ENCODE assay signal across 13 cellular contexts in the genomic region with DNA sequence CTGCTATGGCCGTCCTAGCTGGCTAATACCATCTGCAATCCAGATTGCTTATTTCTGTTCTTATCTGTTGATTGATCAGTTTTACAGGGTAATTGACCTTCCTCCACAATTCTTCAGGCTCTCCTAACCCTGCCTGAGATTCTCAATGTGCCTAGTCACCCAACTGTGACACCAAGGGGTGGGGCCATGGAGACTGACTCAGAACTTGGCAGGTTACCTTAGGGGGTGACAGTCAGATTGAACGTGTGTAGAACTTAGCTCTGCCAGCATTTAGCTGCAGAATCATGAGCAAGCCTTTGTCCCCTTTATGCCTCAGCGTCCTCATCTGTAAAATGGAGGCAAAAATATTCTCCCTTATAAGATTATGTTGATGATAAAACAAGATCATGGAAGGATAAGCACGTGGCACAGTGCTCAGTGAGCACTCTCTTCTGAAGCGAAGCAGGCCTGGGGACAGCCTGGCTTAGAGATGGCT. TPM values are rescaled to one million over a fixed set of nuclear protein-coding genes. Genes with fewer than 3 reads are reported as not detected.
DNase-seq lines count a peak whose midpoint lies in the region; ATAC-seq and TF ChIP-seq lines count a peak whose summit lies in the region.
"Had no signal": no experiment of that assay in that cellular context is flagged by ENCODE, and none has a peak within 500 bp of the region (broad histone marks: within the 10 kb centered on the region; RNA-seq: fewer than 3 reads in every experiment).

No MANE protein-coding gene starts in this region.

- intact Hi-C loops in sciatic nerve (cut with DNase I), result no loop called here

- peaks cover 42% of the 10 kb centered on the region for H3K27me3 Mint-ChIP-seq in stimulated activated naive CD8-positive, alpha-beta T cell treated with anti-CD3 and anti-CD28 coated beads, Interleukin-15, amount 100 ng/mL, for 72 hours

- H3K27me3 ChIP-seq in fibroblast of lung (ENCODE audit: control insufficient read depth, insufficient read depth, low read length), result no peaks in the 10 kb centered on the region
- H3K27me3 ChIP-seq in smooth muscle cell (ENCODE audit: low read depth), result peaks cover 27% of the 10 kb centered on the region

- H3K4me1 ChIP-seq in fibroblast of lung (ENCODE audit: control insufficient read depth, extremely low read depth, insufficient read depth, low read length) (peaks cover 14% of the 10 kb centered on the region), smooth muscle cell (ENCODE audit: low read depth) (no peaks in the 10 kb centered on the region)

- H3K4me2 ChIP-seq in fibroblast of lung (ENCODE audit: extremely low read depth, insufficient read depth, low read length) (peak overlapping the region; percentile 13), smooth muscle cell (no peak overlapping the region)

- no peak overlapping the region for H3K9ac ChIP-seq in fibroblast of lung (ENCODE audit: insufficient read depth, low read length)
- H3K9ac ChIP-seq in smooth muscle cell (ENCODE audit: low read depth), result no peak overlapping the region

- no peak overlapping the region for H3K4me3 Mint-ChIP-seq in stimulated activated naive CD8-positive, alpha-beta T cell treated with anti-CD3 and anti-CD28 coated beads, Interleukin-15, amount 100 ng/mL, for 72 hours
- H3K4me3 Mint-ChIP-seq: CD4-positive, alpha-beta memory T cell; stimulated activated naive CD8-positive, alpha-beta T cell treated with anti-CD3 and anti-CD28 coated beads, Interleukin-15, Interleukin-2, amounts not matched to agents 100 ng/mL and 50 ng/mL, for 24 hours had no signal

- no peak overlapping the region for H2AFZ ChIP-seq in fibroblast of lung (ENCODE audit: low read length)
- no peak overlapping the region for H2AFZ ChIP-seq in smooth muscle cell (ENCODE audit: low read depth)

- no peak overlapping the region for H3K4me3 ChIP-seq in fibroblast of lung (replicated peaks in 1 of 4; ENCODE audit: control extremely low read depth in 1 of 4, insufficient read depth in 1 of 4, low read depth in 3 of 4, low read length in 4 of 4)
- no peak overlapping the region for H3K4me3 ChIP-seq in smooth muscle cell

- no peak overlapping the region for H3K27ac ChIP-seq in fibroblast of lung (ENCODE audit: insufficient read depth, low read length)
- H3K27ac ChIP-seq in substantia nigra (ENCODE audit: low read depth, low read length, poor library complexity, severe bottlenecking), result no peak overlapping the region
- H3K27ac ChIP-seq in smooth muscle cell (ENCODE audit: low read depth), result no peak overlapping the region

- whole genome bisulfite sequencing in smooth muscle cell (ENCODE audit: low lambda C conversion rate), result 64% methylated on average over 5 of the region's 5 CpGs

- TF ChIP-seq CTCF in fibroblast of lung (conservative IDR thresholded peaks at IDR 0.05 in 1 of 2, IDR thresholded peaks at IDR 0.05 in 1 of 2; ENCODE audit: low read depth in 1 of 2, low read length in 2 of 2) (no peak), smooth muscle cell (IDR thresholded peaks at IDR 0.05; ENCODE audit: borderline replicate concordance, insufficient read depth, poor library complexity, severe bottlenecking) (no peak)

- ATAC-seq in stimulated activated naive CD8-positive, alpha-beta T cell treated with anti-CD3 and anti-CD28 coated beads, Interleukin-15, Interleukin-2, amounts not matched to agents 100 U/mL and 50 U/mL, for 24 hours, result peak; percentile 45
- no peak for ATAC-seq in stimulated activated naive CD8-positive, alpha-beta T cell treated with anti-CD3 and anti-CD28 coated beads, Interleukin-15, amount 100 ng/mL, for 72 hours
- ATAC-seq in sciatic nerve, result no peak

- H3K79me2 ChIP-seq in fibroblast of lung (ENCODE audit: control insufficient read depth, insufficient read depth, low read length) (no peaks in the 10 kb centered on the region), smooth muscle cell (ENCODE audit: low read depth) (no peaks in the 10 kb centered on the region)

- H3K27ac Mint-ChIP-seq in stimulated activated naive CD8-positive, alpha-beta T cell treated with anti-CD3 and anti-CD28 coated beads, Interleukin-15, amount 100 ng/mL, for 72 hours, result no peak overlapping the region
- H3K27ac Mint-ChIP-seq: CD4-positive, alpha-beta memory T cell; stimulated activated naive CD8-positive, alpha-beta T cell treated with anti-CD3 and anti-CD28 coated beads, Interleukin-15, Interleukin-2, amounts not matched to agents 100 ng/mL and 50 ng/mL, for 24 hours had no signal

- H3K9me3 ChIP-seq in fibroblast of lung (ENCODE audit: control insufficient read depth, insufficient read depth, low read depth, low read length) (no peaks in the 10 kb centered on the region), smooth muscle cell (replicated peaks; ENCODE audit: low read depth) (no peaks in the 10 kb centered on the region)

- H3K9me3 Mint-ChIP-seq in stimulated activated naive CD8-positive, alpha-beta T cell treated with anti-CD3 and anti-CD28 coated beads, Interleukin-15, amount 100 ng/mL, for 72 hours, result no peaks in the 10 kb centered on the region
- H3K9me3 Mint-ChIP-seq: stimulated activated naive CD8-positive, alpha-beta T cell treated with anti-CD3 and anti-CD28 coated beads, Interleukin-15, Interleukin-2, amounts not matched to agents 100 ng/mL and 50 ng/mL, for 24 hours had no signal

- no peaks in the 10 kb centered on the region for H4K20me1 ChIP-seq in fibroblast of lung (ENCODE audit: control insufficient read depth, extremely low read depth, insufficient read depth, low read length)
- no peaks in the 10 kb centered on the region for H4K20me1 ChIP-seq in smooth muscle cell (ENCODE audit: low read depth)

- H3K4me1 Mint-ChIP-seq in stimulated activated naive CD8-positive, alpha-beta T cell treated with anti-CD3 and anti-CD28 coated beads, Interleukin-15, amount 100 ng/mL, for 72 hours, result no peaks in the 10 kb centered on the region
- H3K4me1 Mint-ChIP-seq: CD4-positive, alpha-beta memory T cell had no signal

- no peaks in the 10 kb centered on the region for H3K36me3 ChIP-seq in fibroblast of lung (ENCODE audit: control insufficient read depth, insufficient read depth, low read length)
- no peaks in the 10 kb centered on the region for H3K36me3 ChIP-seq in smooth muscle cell (ENCODE audit: low read depth)

- no peaks in the 10 kb centered on the region for H3F3A ChIP-seq in smooth muscle cell (ENCODE audit: low read depth)

- no peak for DNase-seq in stimulated activated naive CD8-positive, alpha-beta T cell treated with anti-CD3 and anti-CD28 coated beads, Interleukin-15, Interleukin-2, amounts not matched to agents 100 U/mL and 50 U/mL, for 24 hours
- no peak for DNase-seq in stimulated activated naive CD8-positive, alpha-beta T cell treated with anti-CD3 and anti-CD28 coated beads, Interleukin-15, amount 100 ng/mL, for 72 hours
- peak; percentile 13 for DNase-seq in OCI-M1 (lab: John Stamatoyannopoulos, UW)
- DNase-seq in fibroblast of lung (ENCODE audit: low read depth in 2 of 2), result peak; percentile 58 to 80
- DNase-seq in sciatic nerve (ENCODE audit: low spot score), result no peak
- no peak for DNase-seq in activated effector memory CD4-positive, alpha-beta T cell treated with Interleukin-2 at 50 U/mL for 16 hours
- DNase-seq in substantia nigra (lab: John Stamatoyannopoulos, UW), result no peak
- no peak for DNase-seq in smooth muscle cell (lab: John Stamatoyannopoulos, UW; ENCODE audit: unreplicated experiment)
- DNase-seq: amygdala; CD4-positive, alpha-beta memory T cell; midbrain had no signal

RNA-seq across cellular contexts. Expression of gene LEP, which starts 19.1 kb away (rescaled TPM):
- total RNA-seq in fibroblast of lung (0.26 and 2.8 TPM in 2 replicates), sciatic nerve (7.2 TPM), smooth muscle cell (not detected in 2 replicates)
- polyA plus RNA-seq in fibroblast of lung (0.36 TPM in 1 of 2 replicates, not detected in the other), smooth muscle cell (not detected in 2 replicates)
- 0.42 TPM in 1 of 2 replicates, not detected in the other for polyA plus RNA-seq in fibroblast of lung (2012)
- polyA minus RNA-seq in fibroblast of lung (ENCODE audit: low replicate concordance), result not detected in 2 replicates
- total RNA-seq: CD4-positive, alpha-beta memory T cell; H1 had no signal
- polyA plus RNA-seq: CD4-positive, alpha-beta memory T cell; H1 had no signal

Comparison
In these comparisons a context has a peak if more than half of its experiments do, and no peak if none do; other contexts are left out.
1. DNase-seq: peak in OCI-M1 (single experiment) and fibroblast of lung (2 of 2); none in stimulated activated naive CD8-positive, alpha-beta T cell treated with anti-CD3 and anti-CD28 coated beads, Interleukin-15, Interleukin-2, amounts not matched to agents 100 U/mL and 50 U/mL, for 24 hours (single experiment), stimulated activated naive CD8-positive, alpha-beta T cell treated with anti-CD3 and anti-CD28 coated beads, Interleukin-15, amount 100 ng/mL, for 72 hours (0 of 2), sciatic nerve (single experiment), activated effector memory CD4-positive, alpha-beta T cell treated with Interleukin-2 at 50 U/mL for 16 hours (single experiment), substantia nigra (0 of 49) and smooth muscle cell (single experiment).